Comparison of ENCODE assay signal across 8 cellular contexts in genomic region chr7:134126937-134127848, GRCh38. TPM values are rescaled to one million over a fixed set of nuclear protein-coding genes. Genes with fewer than 3 reads are reported as not detected.
DNase-seq lines count a peak whose midpoint lies in the region; ATAC-seq and TF ChIP-seq lines count a peak whose summit lies in the region.

Gene LRGUK (plus strand): TSS chr7:134127340. CDS start chr7:134127368, 28 bp downstream.

- H4K20me1 ChIP-seq in SU-DHL-6 (ENCODE audit: low read depth, low read length), result no peaks in the 10 kb centered on the region

- ATAC-seq in HG02759 (IDR thresholded peaks at IDR 0.05; ENCODE audit: unreplicated experiment), result peak; percentile 100
- peak; percentile 99 to 100 (median 100) for ATAC-seq in heart left ventricle

- 2 to 4% (median 4%) methylated on average over 45 to 46 of the region's 46 CpGs for WGBS in heart left ventricle, 4 donors
- WGBS in thyroid gland, 2 donors, result 2 to 3% methylated on average over 38 to 45 of the region's 46 CpGs

- TF ChIP-seq CTCF in GM12864 (IDR thresholded peaks at IDR 0.05; ENCODE audit: low read depth, low read length, missing control alignments) (no peak), SU-DHL-6 (IDR thresholded peaks at IDR 0.05; ENCODE audit: insufficient read depth, low read length, poor library complexity, severe bottlenecking) (no peak), heart left ventricle (IDR thresholded peaks at IDR 0.05) (no peak), parathyroid adenoma (IDR thresholded peaks at IDR 0.05) (no peak), thyroid gland (IDR thresholded peaks at IDR 0.05) (no peak)

- intact Hi-C loops in heart left ventricle (cut with DNase I), result loop anchor here in 2 of 10 donors (5.0 kb wide), 2 partner anchors 190 to 875 kb away; partner anchors contain the start of genes EXOC4 (in 1 of the 2) and SLC35B4 (in 1 of the 2)
- intact Hi-C loops in thyroid gland (cut with DNase I), result no loop called here

- peak; percentile 33 for DNase-seq in GM12864 (ENCODE audit: low read depth)
- DNase-seq in NCI-H1105 treated with DMSO at 0.1 percent for 48 hours (lab: John Stamatoyannopoulos, UW), result peak; percentile 79
- peak; percentile 54 for DNase-seq in activated naive CD8-positive, alpha-beta T cell treated with anti-CD3 and anti-CD28 coated beads, Interleukin-2, amount 50 U/mL, for 16 hours (ENCODE audit: low read depth, low spot score)
- peak; percentile 86 to 92 (median 88) for DNase-seq in heart left ventricle
- DNase-seq in thyroid gland, result peak; percentile 82

- H3K27ac ChIP-seq in SU-DHL-6 (ENCODE audit: low read depth, low read length), result no peak within 1 kb of the TSS
- no peak within 1 kb of the TSS for H3K27ac ChIP-seq in heart left ventricle
- H3K27ac ChIP-seq in parathyroid adenoma, result no peak within 1 kb of the TSS
- no peak within 1 kb of the TSS for H3K27ac ChIP-seq in thyroid gland

- H3K4me2 ChIP-seq in SU-DHL-6 (ENCODE audit: low read depth, low read length, poor library complexity, severe bottlenecking) (peak within 1 kb of the TSS; percentile 56), parathyroid adenoma (ENCODE audit: low read length) (peak within 1 kb of the TSS; percentile 86)

- H2AFZ ChIP-seq in SU-DHL-6 (ENCODE audit: low read depth, low read length, severe bottlenecking) (peak within 1 kb of the TSS; percentile 82), parathyroid adenoma (peak within 1 kb of the TSS; percentile 90)

- TF ChIP-seq POLR2A in heart left ventricle (IDR thresholded peaks at IDR 0.05), result peak in 1 of 2 donors; percentile 21
- TF ChIP-seq POLR2A in thyroid gland (IDR thresholded peaks at IDR 0.05), result no peak

- H3K4me1 ChIP-seq in heart left ventricle, result peaks cover 0 to 11% (median 0%) of the 10 kb centered on the region in 12 donors
- H3K4me1 ChIP-seq in parathyroid adenoma, result peaks cover 9% of the 10 kb centered on the region
- H3K4me1 ChIP-seq in thyroid gland, result peaks cover 0 to 9% of the 10 kb centered on the region in 2 donors

- no peaks in the 10 kb centered on the region for H3K9me3 ChIP-seq in SU-DHL-6 (ENCODE audit: insufficient read depth, low read length)
- no peaks in the 10 kb centered on the region for H3K9me3 ChIP-seq in heart left ventricle
- H3K9me3 ChIP-seq in parathyroid adenoma (ENCODE audit: control insufficient read depth, low read length), result no peaks in the 10 kb centered on the region
- no peaks in the 10 kb centered on the region for H3K9me3 ChIP-seq in thyroid gland

- H3F3A ChIP-seq in SU-DHL-6 (ENCODE audit: insufficient read depth), result no peaks in the 10 kb centered on the region

- H3K4me3 ChIP-seq in GM12864 (ENCODE audit: low read depth, low read length) (peak within 1 kb of the TSS; percentile 59), SU-DHL-6 (ENCODE audit: insufficient read depth, low read length, poor library complexity, severe bottlenecking) (peak within 1 kb of the TSS; percentile 48), heart left ventricle (peak within 1 kb of the TSS; percentile 44 to 80 (median 66)), parathyroid adenoma (ENCODE audit: low read depth, low read length) (peak within 1 kb of the TSS; percentile 65), thyroid gland (replicated peaks in 1 of 3) (peak within 1 kb of the TSS; percentile 23 to 58 (median 46))

- no peaks in the 10 kb centered on the region for H3K27me3 ChIP-seq in SU-DHL-6 (ENCODE audit: low read length)
- H3K27me3 ChIP-seq in heart left ventricle, result peaks cover 0 to 5% (median 0%) of the 10 kb centered on the region in 9 donors
- H3K27me3 ChIP-seq in parathyroid adenoma (ENCODE audit: control insufficient read depth, insufficient read depth, low read length), result no peaks in the 10 kb centered on the region
- no peaks in the 10 kb centered on the region for H3K27me3 ChIP-seq in thyroid gland

- H3K9ac ChIP-seq in SU-DHL-6 (ENCODE audit: low read length) (no peak within 1 kb of the TSS), parathyroid adenoma (no peak within 1 kb of the TSS)

- H3K9me2 ChIP-seq in SU-DHL-6 (replicated peaks; ENCODE audit: insufficient read depth, low read length), result no peaks in the 10 kb centered on the region

- H3K79me2 ChIP-seq in SU-DHL-6 (ENCODE audit: insufficient read depth, low read length), result no peaks in the 10 kb centered on the region
- H3K79me2 ChIP-seq in parathyroid adenoma, result no peaks in the 10 kb centered on the region

- no peaks in the 10 kb centered on the region for H3K36me3 ChIP-seq in SU-DHL-6 (ENCODE audit: low read length)
- H3K36me3 ChIP-seq in heart left ventricle, result no peaks in the 10 kb centered on the region
- no peaks in the 10 kb centered on the region for H3K36me3 ChIP-seq in parathyroid adenoma (ENCODE audit: control insufficient read depth, insufficient read depth, low read length)
- no peaks in the 10 kb centered on the region for H3K36me3 ChIP-seq in thyroid gland

RNA-seq across cellular contexts. Expression of gene LRGUK, which starts in this region (rescaled TPM):
- total RNA-seq in heart left ventricle, result under 1 TPM in 7 of 9 donors, not detected in 2; 0.12 to 0.51 (median 0.28) TPM
- polyA plus RNA-seq in heart left ventricle, result under 1 TPM in 1 of 2 donors, not detected in 1; 0.03 TPM
- total RNA-seq in thyroid gland, result 1 to 10 TPM in 3 of 4 donors, under 1 TPM in 1; 0.67 to 3.7 (median 2.7) TPM

Comparison
In these comparisons a context has a peak if more than half of its experiments do, and no peak if none do; other contexts are left out.
1. Peak in DNase-seq, ATAC-seq and H3K4me3 ChIP-seq in heart left ventricle; RNA of the gene not detected or under 1 TPM.
2. DNase-seq: peak in every context shown above with its lines; median percentile 88 in heart left ventricle; 82 in thyroid gland; 79 in NCI-H1105 treated with DMSO at 0.1 percent for 48 hours; 54 in activated naive CD8-positive, alpha-beta T cell treated with anti-CD3 and anti-CD28 coated beads, Interleukin-2, amount 50 U/mL, for 16 hours; 33 in GM12864.